ENCODE assay signal across 10 cellular contexts in genomic region chr1:53368314-53369033, GRCh38. TPM values are rescaled to one million over a fixed set of nuclear protein-coding genes. Genes with fewer than 3 reads are reported as not detected.
DNase-seq lines count a peak whose midpoint lies in the region; ATAC-seq and TF ChIP-seq lines count a peak whose summit lies in the region.
"Had no signal": no experiment of that assay in that cellular context is flagged by ENCODE, and none has a peak within 500 bp of the region (broad histone marks: within the 10 kb centered on the region; RNA-seq: fewer than 3 reads in every experiment).

No MANE protein-coding gene starts in this region.

- no peaks in the 10 kb centered on the region for H3K27me3 ChIP-seq in RWPE2 (ENCODE audit: insufficient read depth, poor library complexity, severe bottlenecking)
- H3K27me3 ChIP-seq: ovary had no signal

- H3K4me1 Mint-ChIP-seq in activated CD4-positive, alpha-beta T cell treated with anti-CD3 and anti-CD28 coated beads, Interleukin-2, amount 10 ng/mL, durations not matched to agents 24 days and 14 days, result peaks cover 16% of the 10 kb centered on the region
- H3K4me1 Mint-ChIP-seq in effector memory CD8-positive, alpha-beta T cell (ENCODE audit: low read depth in 2 of 2), result peaks cover 9 to 14% of the 10 kb centered on the region in 2 donors
- peaks cover 13% of the 10 kb centered on the region for H3K4me1 Mint-ChIP-seq in stimulated activated effector memory CD8-positive, alpha-beta T cell treated with anti-CD3 and anti-CD28 coated beads, Interleukin-12 subunit alpha, Interleukin-12 subunit beta, amount 100 ng/mL, for 72 hours

- no peak for TF ChIP-seq CTCF in RWPE2 (IDR thresholded peaks at IDR 0.05; ENCODE audit: poor library complexity, severe bottlenecking)

- H3K4me3 Mint-ChIP-seq in activated CD4-positive, alpha-beta T cell treated with anti-CD3 and anti-CD28 coated beads, Interleukin-2, amount 10 ng/mL, durations not matched to agents 24 days and 14 days, result peak overlapping the region; percentile 83
- peak overlapping the region; percentile 82 to 85 for H3K4me3 Mint-ChIP-seq in effector memory CD8-positive, alpha-beta T cell
- peak overlapping the region; percentile 60 for H3K4me3 Mint-ChIP-seq in stimulated activated effector memory CD8-positive, alpha-beta T cell treated with anti-CD3 and anti-CD28 coated beads, Interleukin-12 subunit alpha, Interleukin-12 subunit beta, amount 100 ng/mL, for 72 hours

- peaks cover 2% of the 10 kb centered on the region for H3K36me3 Mint-ChIP-seq in activated CD4-positive, alpha-beta T cell treated with anti-CD3 and anti-CD28 coated beads, Interleukin-2, amount 10 ng/mL, durations not matched to agents 24 days and 14 days (ENCODE audit: low read depth)
- H3K36me3 Mint-ChIP-seq in effector memory CD8-positive, alpha-beta T cell (ENCODE audit: insufficient read depth), result no peaks in the 10 kb centered on the region
- no peaks in the 10 kb centered on the region for H3K36me3 Mint-ChIP-seq in stimulated activated effector memory CD8-positive, alpha-beta T cell treated with anti-CD3 and anti-CD28 coated beads, Interleukin-12 subunit alpha, Interleukin-12 subunit beta, amount 100 ng/mL, for 72 hours

- peaks cover 2% of the 10 kb centered on the region for H3K27me3 Mint-ChIP-seq in activated CD4-positive, alpha-beta T cell treated with anti-CD3 and anti-CD28 coated beads, Interleukin-2, amount 10 ng/mL, durations not matched to agents 24 days and 14 days
- H3K27me3 Mint-ChIP-seq in effector memory CD8-positive, alpha-beta T cell, result peaks cover 0 to 11% of the 10 kb centered on the region in 2 donors

- intact Hi-C loops in activated CD4-positive, alpha-beta T cell treated with anti-CD3 and anti-CD28 coated beads, Interleukin-2, amount 10 ng/mL, durations not matched to agents 24 days and 14 days (cut with micrococcal nuclease), result loop anchor here (1.0 kb wide), 1 partner anchor 27 kb away; no protein-coding TSS in a partner anchor

- no peaks in the 10 kb centered on the region for H3K9me3 ChIP-seq in RWPE2 (ENCODE audit: severe bottlenecking)
- H3K9me3 ChIP-seq: ovary had no signal

- ATAC-seq in RWPE2 (ENCODE audit: low read depth), result no peak
- no peak for ATAC-seq in effector memory CD8-positive, alpha-beta T cell (replicated peaks)
- ATAC-seq in stimulated activated effector memory CD8-positive, alpha-beta T cell treated with anti-CD3 and anti-CD28 coated beads, Interleukin-12 subunit alpha, Interleukin-12 subunit beta, amount 100 ng/mL, for 72 hours, result no peak
- no peak for ATAC-seq in HG02885 (IDR thresholded peaks at IDR 0.05; ENCODE audit: poor library complexity, unreplicated experiment)

- no peak overlapping the region for H3K27ac ChIP-seq in RWPE2 (ENCODE audit: poor library complexity, severe bottlenecking)
- H3K27ac ChIP-seq: ovary had no signal

- no peaks in the 10 kb centered on the region for H3K9me3 Mint-ChIP-seq in activated CD4-positive, alpha-beta T cell treated with anti-CD3 and anti-CD28 coated beads, Interleukin-2, amount 10 ng/mL, durations not matched to agents 24 days and 14 days
- H3K9me3 Mint-ChIP-seq in effector memory CD8-positive, alpha-beta T cell, result no peaks in the 10 kb centered on the region
- no peaks in the 10 kb centered on the region for H3K9me3 Mint-ChIP-seq in stimulated activated effector memory CD8-positive, alpha-beta T cell treated with anti-CD3 and anti-CD28 coated beads, Interleukin-12 subunit alpha, Interleukin-12 subunit beta, amount 100 ng/mL, for 72 hours

- no peaks in the 10 kb centered on the region for H3K36me3 ChIP-seq in RWPE2 (ENCODE audit: low read depth)
- H3K36me3 ChIP-seq: ovary had no signal

- no peak overlapping the region for H3K4me3 ChIP-seq in RWPE2 (ENCODE audit: severe bottlenecking)
- H3K4me3 ChIP-seq: ovary had no signal

- H3K4me1 ChIP-seq in RWPE2 (ENCODE audit: insufficient read depth, poor library complexity, severe bottlenecking), result no peaks in the 10 kb centered on the region

- H3K27ac Mint-ChIP-seq in activated CD4-positive, alpha-beta T cell treated with anti-CD3 and anti-CD28 coated beads, Interleukin-2, amount 10 ng/mL, durations not matched to agents 24 days and 14 days, result peak overlapping the region; percentile 84
- peak overlapping the region; percentile 94 to 96 for H3K27ac Mint-ChIP-seq in effector memory CD8-positive, alpha-beta T cell
- peak overlapping the region; percentile 93 for H3K27ac Mint-ChIP-seq in stimulated activated effector memory CD8-positive, alpha-beta T cell treated with anti-CD3 and anti-CD28 coated beads, Interleukin-12 subunit alpha, Interleukin-12 subunit beta, amount 100 ng/mL, for 72 hours

- no peak for DNase-seq in activated CD4-positive, alpha-beta T cell treated with anti-CD3 and anti-CD28 coated beads, Interleukin-2, amount 10 ng/mL, durations not matched to agents 24 days and 14 days
- DNase-seq in activated CD4-positive, alpha-beta T cell treated with anti-CD3 and anti-CD28 coated beads for 48 hours, result no peak
- DNase-seq in RWPE2 (ENCODE audit: low spot score) (peak; percentile 45), GDM1 (lab: John Stamatoyannopoulos, UW) (no peak), superior temporal gyrus (ENCODE audit: extremely low spot score) (no peak)
- DNase-seq in effector memory CD8-positive, alpha-beta T cell, result no peak
- no peak for DNase-seq in stimulated activated effector memory CD8-positive, alpha-beta T cell treated with anti-CD3 and anti-CD28 coated beads, Interleukin-12 subunit alpha, Interleukin-12 subunit beta, amount 100 ng/mL, for 72 hours (ENCODE audit: low spot score in 2 of 2)
- DNase-seq: NCI-H187 had no signal

RNA-seq across cellular contexts. Expression of gene LRP8, which starts 40.6 kb away (rescaled TPM):
- 76.8 and 81.6 TPM in 2 replicates for total RNA-seq in activated CD4-positive, alpha-beta T cell treated with anti-CD3 and anti-CD28 coated beads, Interleukin-2, amount 10 ng/mL, durations not matched to agents 24 days and 14 days
